Comparison of ENCODE assay signal across 10 cellular contexts in genomic region chr15:59292393-59292792, GRCh38.
DNase-seq lines count a peak whose midpoint lies in the region; ATAC-seq lines count a peak whose summit lies in the region.
"Had no signal": no experiment of that assay in that cellular context is flagged by ENCODE, and none has a peak within 500 bp of the region (broad histone marks: within the 10 kb centered on the region; RNA-seq: fewer than 3 reads in every experiment).

No MANE protein-coding gene starts in this region.

- 97 to 98% methylated on average over 8 of the region's 8 CpGs for WGBS in GM23248 (ENCODE audit: low coverage in 1 of 2, low lambda C conversion rate in 2 of 2, missing lambda C conversion rate in 2 of 2), 2 experiments

- no peaks in the 10 kb centered on the region for H3K9me3 ChIP-seq in GM23248 (ENCODE audit: low read depth)

- ATAC-seq in GM18867 (IDR thresholded peaks at IDR 0.05; ENCODE audit: unreplicated experiment): no peak

- no peaks in the 10 kb centered on the region for H4K20me1 ChIP-seq in GM23248 (ENCODE audit: insufficient read depth)

- H3K9ac ChIP-seq in GM23248: no peak overlapping the region

- H3K4me2 ChIP-seq in GM23248 (ENCODE audit: unreplicated experiment): no peak overlapping the region

- no peaks in the 10 kb centered on the region for H3K27me3 ChIP-seq in GM23248 (replicated peaks; ENCODE audit: insufficient read depth)

- H3F3A ChIP-seq in GM23248 (ENCODE audit: insufficient read depth): peaks cover 56% of the 10 kb centered on the region

- intact Hi-C loops in posterior cingulate gyrus (cut with DNase I): loop anchor here (10.0 kb wide), 1 partner anchor 118 kb away; no protein-coding TSS in a partner anchor

- H3K27ac ChIP-seq in GM23248: peak overlapping the region; percentile 98
- peak overlapping the region; percentile 76 for H3K27ac ChIP-seq in angular gyrus (ENCODE audit: low read depth, low read length)

- H2AFZ ChIP-seq in GM23248: no peak overlapping the region

- H3K4me1 ChIP-seq in GM23248 (ENCODE audit: insufficient read depth): peaks cover 50% of the 10 kb centered on the region

- no peak for DNase-seq in GM23248
- peak; percentile 60 to 92 for DNase-seq in hippocampal formation (lab: John Stamatoyannopoulos, UW)
- peak in 7 of 10 donors; percentile 21 to 91 (median 57) for DNase-seq in posterior cingulate gyrus
- DNase-seq in 8988T: no peak
- no peak for DNase-seq in iPS-NIHi11 (ENCODE audit: low spot score)
- DNase-seq in stimulated activated CD4-positive, alpha-beta T cell treated with anti-CD3 and anti-CD28 coated beads, Interleukin-1b, Interleukin-23, amount 100 ng/mL, for 48 hours: no peak
- DNase-seq: effector CD4-positive, alpha-beta T cell; NCI-H226 had no signal

- H3K4me3 ChIP-seq in GM23248: no peak overlapping the region

- H3K36me3 ChIP-seq in GM23248 (ENCODE audit: low read depth): no peaks in the 10 kb centered on the region

- peaks cover 75% of the 10 kb centered on the region for H3K79me2 ChIP-seq in GM23248 (ENCODE audit: insufficient read depth)

- H3K9me2 ChIP-seq in GM23248 (ENCODE audit: insufficient read depth): no peaks in the 10 kb centered on the region

- in situ Hi-C loops in GM23248 (cut with MboI): no loop called here

Comparison
In these comparisons a context has a peak if more than half of its experiments do, and no peak if none do; other contexts are left out.
1. DNase-seq: peak in hippocampal formation (2 of 2) and posterior cingulate gyrus (7 of 10); none in GM23248 (single experiment), 8988T (single experiment), iPS-NIHi11 (single experiment) and stimulated activated CD4-positive, alpha-beta T cell treated with anti-CD3 and anti-CD28 coated beads, Interleukin-1b, Interleukin-23, amount 100 ng/mL, for 48 hours (single experiment).